Comparison of ENCODE assay signal across 1 cellular context in genomic region chr12:70784042-70784668, GRCh38.
TF ChIP-seq lines count a peak whose summit lies in the region.

No MANE protein-coding gene starts in this region.

TF ChIP-seq in GM23338, 12 proteins besides CTCF, POLR2A, EP300 and RAD21 (continued from another document):
- TF ChIP-seq ZNF462 (CRISPR knock-in tag; IDR thresholded peaks at IDR 0.05) (no peak), CREB1 (CRISPR knock-in tag; IDR thresholded peaks at IDR 0.05; ENCODE audit: low read depth) (no peak), EZH2 (IDR thresholded peaks at IDR 0.05; ENCODE audit: low read depth, unreplicated experiment) (no peak), NANOG (IDR thresholded peaks at IDR 0.05; ENCODE audit: borderline replicate concordance) (no peak), ETS1 (IDR thresholded peaks at IDR 0.05) (no peak), EZH2phosphoT487 (IDR thresholded peaks at IDR 0.05; ENCODE audit: unreplicated experiment) (no peak), ZNF114 (CRISPR knock-in tag; IDR thresholded peaks at IDR 0.05) (no peak), ZNF331 (CRISPR knock-in tag; IDR thresholded peaks at IDR 0.05; ENCODE audit: low read depth) (no peak), POLR2AphosphoS5 (IDR thresholded peaks at IDR 0.05; ENCODE audit: low read depth) (no peak)
